ENCODE assay signal across 22 cellular contexts in genomic region chr14:54703082-54703481, GRCh38.
"Had no signal": no experiment of that assay in that cellular context is flagged by ENCODE, and none has a peak within 500 bp of the region (broad histone marks: within the 10 kb centered on the region; RNA-seq: fewer than 3 reads in every experiment).

No MANE protein-coding gene starts in this region.

- H3K27ac ChIP-seq: epithelial cell of prostate, esophagus muscularis mucosa, gastroesophageal sphincter, left lung, parathyroid adenoma, prostate gland, tibial artery, upper lobe of right lung had no signal

- H3K4me3 ChIP-seq: esophagus muscularis mucosa, gastroesophageal sphincter, left lung, lung, prostate gland, smooth muscle cell, tibial artery, upper lobe of right lung had no signal

- H3K9ac ChIP-seq: parathyroid adenoma had no signal

- H3K9me3 ChIP-seq: esophagus muscularis mucosa, gastroesophageal sphincter, left lung, prostate gland, tibial artery, upper lobe of right lung had no signal

- H3K4me1 ChIP-seq: prostate gland had no signal

- DNase-seq: cerebellar nuclear complex; effector memory CD8-positive, alpha-beta T cell; glutamatergic neuron; islet precursor cell; left lung; mesendoderm; naive B cell; retina; stimulated activated CD4-positive, alpha-beta T cell treated with anti-CD3 and anti-CD28 coated beads, Interleukin-4, amount 100 ng/mL, for 1 hour; stimulated activated CD8-positive, alpha-beta memory T cell treated with anti-CD3 and anti-CD28 coated beads, Interleukin-4, amount 100 ng/mL, for 48 hours; stimulated activated naive CD8-positive, alpha-beta T cell treated with anti-CD3 and anti-CD28 coated beads, Interleukin-15, Interleukin-2, amounts not matched to agents 100 U/mL and 50 U/mL, for 24 hours; tibial artery; upper lobe of right lung had no signal

- H3K36me3 ChIP-seq: left lung, prostate gland had no signal

- H3K27me3 ChIP-seq: esophagus muscularis mucosa, gastroesophageal sphincter, left lung, tibial artery, upper lobe of right lung had no signal

- ATAC-seq: effector memory CD8-positive, alpha-beta T cell; gastroesophageal sphincter; left lung; stimulated activated effector memory CD8-positive, alpha-beta T cell treated with anti-CD3 and anti-CD28 coated beads, Interleukin-12 subunit alpha, Interleukin-12 subunit beta, amount 100 ng/mL, for 72 hours; stimulated activated naive CD8-positive, alpha-beta T cell treated with anti-CD3 and anti-CD28 coated beads, Interleukin-15, Interleukin-2, amounts not matched to agents 100 U/mL and 50 U/mL, for 24 hours; upper lobe of right lung had no signal

- FAIRE-seq: colon had no signal

- H2AFZ ChIP-seq: parathyroid adenoma had no signal

- H3K4me2 ChIP-seq: smooth muscle cell had no signal
